Comparison of ENCODE assay signal across 1 cellular context in the genomic region with DNA sequence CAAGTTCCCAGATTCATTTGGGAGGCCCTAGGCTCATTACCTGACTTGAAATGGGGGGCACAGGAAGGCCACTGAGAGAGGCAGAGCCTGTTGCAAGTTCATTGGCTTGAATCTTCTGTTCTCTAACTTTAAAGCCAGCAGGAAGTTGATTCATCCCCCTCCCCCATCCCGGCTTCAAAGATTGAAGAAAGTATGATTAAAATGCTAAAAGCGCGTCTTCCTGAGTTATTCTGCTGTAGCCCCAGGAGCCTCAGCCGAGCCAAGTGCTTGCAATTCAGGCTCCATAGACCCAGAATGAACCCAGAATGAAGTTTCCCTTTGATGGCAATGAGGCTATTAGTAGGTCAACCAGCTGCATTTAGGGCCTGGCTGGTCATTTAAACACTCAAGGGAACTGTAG.
TF ChIP-seq lines count a peak whose summit lies in the region.

No MANE protein-coding gene starts in this region.

TF ChIP-seq in SK-N-SH, 30 proteins besides CTCF, POLR2A, EP300 and RAD21 (continued from another document):
- TF ChIP-seq, protein P1, sequence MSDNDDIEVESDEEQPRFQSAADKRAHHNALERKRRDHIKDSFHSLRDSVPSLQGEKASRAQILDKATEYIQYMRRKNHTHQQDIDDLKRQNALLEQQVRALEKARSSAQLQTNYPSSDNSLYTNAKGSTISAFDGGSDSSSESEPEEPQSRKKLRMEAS (IDR thresholded peaks at IDR 0.05; ENCODE audit: low read depth) = no peak
